Comparison of ENCODE assay signal across 10 cellular contexts in the genomic region with DNA sequence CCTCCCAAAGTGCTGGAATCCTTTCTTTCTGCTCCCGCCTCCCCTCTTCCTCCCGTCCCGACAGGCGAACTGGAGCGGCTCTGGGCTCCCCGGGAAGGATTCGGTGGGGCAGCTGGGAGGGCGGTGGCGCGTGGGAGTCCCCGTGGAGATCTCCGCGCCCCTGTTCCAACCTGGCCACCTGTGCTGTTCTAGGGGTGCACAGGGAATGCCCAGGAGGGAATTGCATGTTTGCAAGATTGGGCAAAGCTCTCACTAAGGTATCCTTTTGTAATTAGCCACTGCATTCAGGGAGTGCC. TPM values are rescaled to one million over a fixed set of nuclear protein-coding genes. Genes with fewer than 3 reads are reported as not detected.
DNase-seq lines count a peak whose midpoint lies in the region; ATAC-seq and TF ChIP-seq lines count a peak whose summit lies in the region.
"Had no signal": no experiment of that assay in that cellular context is flagged by ENCODE, and none has a peak within 500 bp of the region (broad histone marks: within the 10 kb centered on the region; RNA-seq: fewer than 3 reads in every experiment).

No MANE protein-coding gene starts in this region.

- peak overlapping the region; percentile 59 for H3K4me3 Mint-ChIP-seq in activated naive CD4-positive, alpha-beta T cell treated with anti-CD3 and anti-CD28 coated beads, Interleukin-2, amount 50 U/mL, for 24 hours
- H3K4me3 Mint-ChIP-seq in WTC11: peak overlapping the region; percentile 61

- H3K36me3 Mint-ChIP-seq in activated naive CD4-positive, alpha-beta T cell treated with anti-CD3 and anti-CD28 coated beads, Interleukin-2, amount 50 U/mL, for 24 hours: peaks cover 2% of the 10 kb centered on the region
- no peaks in the 10 kb centered on the region for H3K36me3 Mint-ChIP-seq in WTC11

- TF ChIP-seq CTCF in WTC11 (IDR thresholded peaks at IDR 0.05) (no peak), suprapubic skin (IDR thresholded peaks at IDR 0.05) (no peak)

- no peak for TF ChIP-seq POLR2A in suprapubic skin (IDR thresholded peaks at IDR 0.05)

- H3K4me3 ChIP-seq in iPS-15b (ENCODE audit: low read depth, low read length) (peak overlapping the region; percentile 55), suprapubic skin (peak overlapping the region; percentile 46)

- no peak; the same call in 1 of the 2 replicates for ATAC-seq in WTC11

- POLR2A ChIA-PET in WTC11 (lab: Charles Lee): interaction anchor here (1.0 to 1.3 kb wide), 2 partner anchors 9 to 44 kb away, joined by 3 read pairs; a partner anchor contains a TSS

- H3K36me3 ChIP-seq in iPS-15b (ENCODE audit: control insufficient read depth, insufficient read depth, low read length) (peaks cover 2% of the 10 kb centered on the region), suprapubic skin (no peaks in the 10 kb centered on the region)
- H3K36me3 ChIP-seq: prostate gland had no signal

- no peak for DNase-seq in activated naive CD4-positive, alpha-beta T cell (lab: John Stamatoyannopoulos, UW)
- DNase-seq in WTC11 (ENCODE audit: low spot score) (no peak), suprapubic skin (ENCODE audit: low spot score in 2 of 2) (no peak), kidney glomerular epithelial cell (lab: John Stamatoyannopoulos, UW) (no peak), retina (no peak), DMS 273 (lab: John Stamatoyannopoulos, UW; ENCODE audit: unreplicated experiment) (no peak)
- DNase-seq: NCI-H1105 had no signal

- 63% methylated on average over 13 of the region's 13 CpGs for WGBS in suprapubic skin

- H3K27me3 Mint-ChIP-seq in activated naive CD4-positive, alpha-beta T cell treated with anti-CD3 and anti-CD28 coated beads, Interleukin-2, amount 50 U/mL, for 24 hours: no peaks in the 10 kb centered on the region
- H3K27me3 Mint-ChIP-seq in WTC11 (ENCODE audit: low read depth): peaks cover 25% of the 10 kb centered on the region

- H3K4me1 ChIP-seq in iPS-15b (ENCODE audit: control insufficient read depth, insufficient read depth, low read length): peaks cover 6% of the 10 kb centered on the region
- peaks cover 43% of the 10 kb centered on the region for H3K4me1 ChIP-seq in suprapubic skin
- H3K4me1 ChIP-seq: prostate gland had no signal

- peaks cover 7% of the 10 kb centered on the region for H3K4me1 Mint-ChIP-seq in activated naive CD4-positive, alpha-beta T cell treated with anti-CD3 and anti-CD28 coated beads, Interleukin-2, amount 50 U/mL, for 24 hours
- H3K4me1 Mint-ChIP-seq in WTC11: peaks cover 8% of the 10 kb centered on the region

- H3K9me3 ChIP-seq in iPS-15b (ENCODE audit: control insufficient read depth, insufficient read depth, low read length): no peaks in the 10 kb centered on the region
- H3K9me3 ChIP-seq in suprapubic skin: no peaks in the 10 kb centered on the region
- H3K9me3 ChIP-seq: prostate gland had no signal

- no peak for TF ChIP-seq EP300 in suprapubic skin (IDR thresholded peaks at IDR 0.05)

- H3K9me3 Mint-ChIP-seq in activated naive CD4-positive, alpha-beta T cell treated with anti-CD3 and anti-CD28 coated beads, Interleukin-2, amount 50 U/mL, for 24 hours: no peaks in the 10 kb centered on the region
- H3K9me3 Mint-ChIP-seq in WTC11: no peaks in the 10 kb centered on the region

- H3K9ac ChIP-seq in iPS-15b (ENCODE audit: low read depth, low read length): no peak overlapping the region

- H3K27me3 ChIP-seq in iPS-15b (ENCODE audit: control insufficient read depth, insufficient read depth, low read length): peaks cover 31% of the 10 kb centered on the region
- H3K27me3 ChIP-seq in suprapubic skin: no peaks in the 10 kb centered on the region

- CTCF ChIA-PET in WTC11 (lab: Charles Lee): interaction anchor here (0.7 to 2.8 kb wide), 11 partner anchors 9 to 1337 kb away, joined by 3 to 25 read pairs (median 6); a partner anchor contains a TSS

- H3K27ac ChIP-seq in suprapubic skin: peak overlapping the region; percentile 75

- H3K27ac Mint-ChIP-seq in activated naive CD4-positive, alpha-beta T cell treated with anti-CD3 and anti-CD28 coated beads, Interleukin-2, amount 50 U/mL, for 24 hours: no peak overlapping the region
- H3K27ac Mint-ChIP-seq in WTC11: no peak overlapping the region

TF ChIP-seq in WTC11, 78 proteins besides CTCF, POLR2A, EP300 and RAD21 (continues in another document):
- TF ChIP-seq, protein P1, sequence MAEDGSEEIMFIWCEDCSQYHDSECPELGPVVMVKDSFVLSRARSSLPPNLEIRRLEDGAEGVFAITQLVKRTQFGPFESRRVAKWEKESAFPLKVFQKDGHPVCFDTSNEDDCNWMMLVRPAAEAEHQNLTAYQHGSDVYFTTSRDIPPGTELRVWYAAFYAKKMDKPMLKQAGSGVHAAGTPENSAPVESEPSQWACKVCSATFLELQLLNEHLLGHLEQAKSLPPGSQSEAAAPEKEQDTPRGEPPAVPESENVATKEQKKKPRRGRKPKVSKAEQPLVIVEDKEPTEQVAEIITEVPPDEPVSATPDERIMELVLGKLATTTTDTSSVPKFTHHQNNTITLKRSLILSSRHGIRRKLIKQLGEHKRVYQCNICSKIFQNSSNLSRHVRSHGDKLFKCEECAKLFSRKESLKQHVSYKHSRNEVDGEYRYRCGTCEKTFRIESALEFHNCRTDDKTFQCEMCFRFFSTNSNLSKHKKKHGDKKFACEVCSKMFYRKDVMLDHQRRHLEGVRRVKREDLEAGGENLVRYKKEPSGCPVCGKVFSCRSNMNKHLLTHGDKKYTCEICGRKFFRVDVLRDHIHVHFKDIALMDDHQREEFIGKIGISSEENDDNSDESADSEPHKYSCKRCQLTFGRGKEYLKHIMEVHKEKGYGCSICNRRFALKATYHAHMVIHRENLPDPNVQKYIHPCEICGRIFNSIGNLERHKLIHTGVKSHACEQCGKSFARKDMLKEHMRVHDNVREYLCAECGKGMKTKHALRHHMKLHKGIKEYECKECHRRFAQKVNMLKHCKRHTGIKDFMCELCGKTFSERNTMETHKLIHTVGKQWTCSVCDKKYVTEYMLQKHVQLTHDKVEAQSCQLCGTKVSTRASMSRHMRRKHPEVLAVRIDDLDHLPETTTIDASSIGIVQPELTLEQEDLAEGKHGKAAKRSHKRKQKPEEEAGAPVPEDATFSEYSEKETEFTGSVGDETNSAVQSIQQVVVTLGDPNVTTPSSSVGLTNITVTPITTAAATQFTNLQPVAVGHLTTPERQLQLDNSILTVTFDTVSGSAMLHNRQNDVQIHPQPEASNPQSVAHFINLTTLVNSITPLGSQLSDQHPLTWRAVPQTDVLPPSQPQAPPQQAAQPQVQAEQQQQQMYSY (CRISPR knock-in tag; IDR thresholded peaks at IDR 0.05): no peak
- TF ChIP-seq CREM (CRISPR knock-in tag; IDR thresholded peaks at IDR 0.05) (no peak), KAT7 (CRISPR knock-in tag; IDR thresholded peaks at IDR 0.05; ENCODE audit: borderline replicate concordance) (no peak), TP53 (CRISPR knock-in tag; IDR thresholded peaks at IDR 0.05) (no peak), HMGA2 (CRISPR knock-in tag; IDR thresholded peaks at IDR 0.05) (no peak), TEAD1 (CRISPR knock-in tag; IDR thresholded peaks at IDR 0.05) (no peak), JAZF1 (CRISPR knock-in tag; IDR thresholded peaks at IDR 0.05) (no peak), ZNF671 (CRISPR knock-in tag; IDR thresholded peaks at IDR 0.05) (no peak), JUN (CRISPR knock-in tag; IDR thresholded peaks at IDR 0.05) (no peak)
- TF ChIP-seq, protein P2, sequence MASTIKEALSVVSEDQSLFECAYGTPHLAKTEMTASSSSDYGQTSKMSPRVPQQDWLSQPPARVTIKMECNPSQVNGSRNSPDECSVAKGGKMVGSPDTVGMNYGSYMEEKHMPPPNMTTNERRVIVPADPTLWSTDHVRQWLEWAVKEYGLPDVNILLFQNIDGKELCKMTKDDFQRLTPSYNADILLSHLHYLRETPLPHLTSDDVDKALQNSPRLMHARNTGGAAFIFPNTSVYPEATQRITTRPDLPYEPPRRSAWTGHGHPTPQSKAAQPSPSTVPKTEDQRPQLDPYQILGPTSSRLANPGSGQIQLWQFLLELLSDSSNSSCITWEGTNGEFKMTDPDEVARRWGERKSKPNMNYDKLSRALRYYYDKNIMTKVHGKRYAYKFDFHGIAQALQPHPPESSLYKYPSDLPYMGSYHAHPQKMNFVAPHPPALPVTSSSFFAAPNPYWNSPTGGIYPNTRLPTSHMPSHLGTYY (CRISPR knock-in tag; IDR thresholded peaks at IDR 0.05): no peak
- TF ChIP-seq, protein P3, sequence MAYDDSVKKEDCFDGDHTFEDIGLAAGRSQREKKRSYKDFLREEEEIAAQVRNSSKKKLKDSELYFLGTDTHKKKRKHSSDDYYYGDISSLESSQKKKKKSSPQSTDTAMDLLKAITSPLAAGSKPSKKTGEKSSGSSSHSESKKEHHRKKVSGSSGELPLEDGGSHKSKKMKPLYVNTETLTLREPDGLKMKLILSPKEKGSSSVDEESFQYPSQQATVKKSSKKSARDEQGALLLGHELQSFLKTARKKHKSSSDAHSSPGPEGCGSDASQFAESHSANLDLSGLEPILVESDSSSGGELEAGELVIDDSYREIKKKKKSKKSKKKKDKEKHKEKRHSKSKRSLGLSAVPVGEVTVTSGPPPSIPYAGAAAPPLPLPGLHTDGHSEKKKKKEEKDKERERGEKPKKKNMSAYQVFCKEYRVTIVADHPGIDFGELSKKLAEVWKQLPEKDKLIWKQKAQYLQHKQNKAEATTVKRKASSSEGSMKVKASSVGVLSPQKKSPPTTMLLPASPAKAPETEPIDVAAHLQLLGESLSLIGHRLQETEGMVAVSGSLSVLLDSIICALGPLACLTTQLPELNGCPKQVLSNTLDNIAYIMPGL (CRISPR knock-in tag; IDR thresholded peaks at IDR 0.05): no peak
- TF ChIP-seq, protein P4, sequence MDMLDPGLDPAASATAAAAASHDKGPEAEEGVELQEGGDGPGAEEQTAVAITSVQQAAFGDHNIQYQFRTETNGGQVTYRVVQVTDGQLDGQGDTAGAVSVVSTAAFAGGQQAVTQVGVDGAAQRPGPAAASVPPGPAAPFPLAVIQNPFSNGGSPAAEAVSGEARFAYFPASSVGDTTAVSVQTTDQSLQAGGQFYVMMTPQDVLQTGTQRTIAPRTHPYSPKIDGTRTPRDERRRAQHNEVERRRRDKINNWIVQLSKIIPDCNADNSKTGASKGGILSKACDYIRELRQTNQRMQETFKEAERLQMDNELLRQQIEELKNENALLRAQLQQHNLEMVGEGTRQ (CRISPR knock-in tag; IDR thresholded peaks at IDR 0.05): no peak
- TF ChIP-seq, protein P5, sequence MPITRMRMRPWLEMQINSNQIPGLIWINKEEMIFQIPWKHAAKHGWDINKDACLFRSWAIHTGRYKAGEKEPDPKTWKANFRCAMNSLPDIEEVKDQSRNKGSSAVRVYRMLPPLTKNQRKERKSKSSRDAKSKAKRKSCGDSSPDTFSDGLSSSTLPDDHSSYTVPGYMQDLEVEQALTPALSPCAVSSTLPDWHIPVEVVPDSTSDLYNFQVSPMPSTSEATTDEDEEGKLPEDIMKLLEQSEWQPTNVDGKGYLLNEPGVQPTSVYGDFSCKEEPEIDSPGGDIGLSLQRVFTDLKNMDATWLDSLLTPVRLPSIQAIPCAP (CRISPR knock-in tag; IDR thresholded peaks at IDR 0.05): no peak

RNA-seq across cellular contexts. Expression of a gene that starts 11.2 kb away (rescaled TPM):
- total RNA-seq in WTC11 (2021) (1.7 to 1.9 TPM (median 1.9 TPM) in 3 replicates), suprapubic skin (10 to 100 TPM; 17.3 to 26.3 (median 21.6) TPM)

RNA-seq across cellular contexts. Expression of a gene that starts 44.2 kb away (rescaled TPM):
- 53.5 to 55.9 TPM (median 55.0 TPM) in 3 replicates for total RNA-seq in WTC11 (2021)
- total RNA-seq in suprapubic skin: 10 to 100 TPM in 1 of 4 donors, 1 to 10 TPM in 3; 7.6 to 11.9 (median 9.3) TPM

RNA-seq across cellular contexts. Expression of a gene that starts 50.3 kb away (rescaled TPM):
- total RNA-seq in WTC11 (2021) (2.1 to 3.1 TPM (median 3.0 TPM) in 3 replicates), suprapubic skin (not detected)
